Comparison of ENCODE assay signal across 8 cellular contexts in genomic region chr15:45200799-45201556, GRCh38. TPM values are rescaled to one million over a fixed set of nuclear protein-coding genes. Genes with fewer than 3 reads are reported as not detected.
DNase-seq lines count a peak whose midpoint lies in the region; ATAC-seq and TF ChIP-seq lines count a peak whose summit lies in the region.

No MANE protein-coding gene starts in this region.

- H3K4me1 ChIP-seq in Loucy (ENCODE audit: insufficient read depth, low read length, poor library complexity, severe bottlenecking) (peaks cover 25% of the 10 kb centered on the region), suprapubic skin (peaks cover 8% of the 10 kb centered on the region)

- ATAC-seq in GM19397 (IDR thresholded peaks at IDR 0.05; ENCODE audit: unreplicated experiment): peak; percentile 18

- no peak for TF ChIP-seq EP300 in suprapubic skin (IDR thresholded peaks at IDR 0.05)

- H3K27ac ChIP-seq in suprapubic skin: peak overlapping the region; percentile 94

- 5% methylated on average over 25 of the region's 34 CpGs for WGBS in suprapubic skin

- in situ Hi-C loops in ACHN (cut with HindIII; ENCODE audit: low pct_ligation_motif_present, low pct_unique_long_range_greater_than_20kb, low sequenced_read_pairs): loop anchor here (25.0 kb wide), 1 partner anchor 186 kb away; the partner anchor contains the start of gene GATM

- H3K4me3 ChIP-seq in Loucy (ENCODE audit: low read length, poor library complexity, severe bottlenecking): peak overlapping the region; percentile 84
- H3K4me3 ChIP-seq in suprapubic skin: peak overlapping the region; percentile 77

- no peaks in the 10 kb centered on the region for H3F3A ChIP-seq in Loucy (ENCODE audit: low read depth)

- H3K36me3 ChIP-seq in Loucy (ENCODE audit: insufficient read depth, low read length) (no peaks in the 10 kb centered on the region), suprapubic skin (no peaks in the 10 kb centered on the region)

- peak overlapping the region; percentile 70 for H3K4me2 ChIP-seq in Loucy (ENCODE audit: low read depth, low read length, poor library complexity, severe bottlenecking)

- no peak for TF ChIP-seq CTCF in Loucy (conservative IDR thresholded peaks at IDR 0.05; ENCODE audit: low read length)
- TF ChIP-seq CTCF in suprapubic skin (IDR thresholded peaks at IDR 0.05): no peak

- no peaks in the 10 kb centered on the region for H3K9me3 ChIP-seq in Loucy (ENCODE audit: insufficient read depth, low read depth, low read length)
- H3K9me3 ChIP-seq in suprapubic skin: no peaks in the 10 kb centered on the region

- no peaks in the 10 kb centered on the region for H3K79me2 ChIP-seq in Loucy (ENCODE audit: insufficient read depth, low read length)

- H3K27me3 ChIP-seq in Loucy (ENCODE audit: insufficient read depth, low read length, poor library complexity, severe bottlenecking): no peaks in the 10 kb centered on the region
- H3K27me3 ChIP-seq in suprapubic skin: no peaks in the 10 kb centered on the region

- no peaks in the 10 kb centered on the region for H4K20me1 ChIP-seq in Loucy (ENCODE audit: insufficient read depth, low read length, poor library complexity, severe bottlenecking)

- H3K9me2 ChIP-seq in Loucy (replicated peaks; ENCODE audit: low read depth, low read length): no peaks in the 10 kb centered on the region

- peak; percentile 73 for DNase-seq in ACHN
- DNase-seq in SIG-M5 treated with dmso at 0.1 percent for 504 hours (lab: John Stamatoyannopoulos, UW; ENCODE audit: unreplicated experiment): peak; percentile 49
- DNase-seq in activated gamma-delta T cell treated with Interleukin-2 at 50 U/mL for 16 hours: peak; percentile 57
- DNase-seq in globus pallidus (ENCODE audit: low spot score): peak; percentile 87
- DNase-seq in non-pigmented ciliary epithelial cell (ENCODE audit: low read depth): peak; percentile 49
- peak; percentile 88 to 91 for DNase-seq in suprapubic skin (ENCODE audit: low spot score in 2 of 2)

- H3K9ac ChIP-seq in Loucy (ENCODE audit: low read depth, low read length, poor library complexity, severe bottlenecking): peak overlapping the region; percentile 92

- TF ChIP-seq POLR2A in suprapubic skin (IDR thresholded peaks at IDR 0.05): no peak

- peak overlapping the region; percentile 88 for H2AFZ ChIP-seq in Loucy (ENCODE audit: low read length)

RNA-seq across cellular contexts. Expression of gene SHF, which starts 13.2 kb away (rescaled TPM):
- total RNA-seq in suprapubic skin: 10 to 100 TPM in 2 of 4 donors, 1 to 10 TPM in 2; 5.4 to 11.9 (median 8.6) TPM

RNA-seq across cellular contexts. Expression of gene SLC28A2, which starts 51.1 kb away (rescaled TPM):
- not detected for total RNA-seq in suprapubic skin

Comparison
In these comparisons a context has a peak if more than half of its experiments do, and no peak if none do; other contexts are left out.
1. Peak in every context shown above with its lines: DNase-seq, ATAC-seq, H3K4me3 ChIP-seq and H3K27ac ChIP-seq.